10 cellular contexts compared by ENCODE assay signal in genomic region chr16:9225527-9226316, GRCh38.
DNase-seq lines count a peak whose midpoint lies in the region; ATAC-seq, FAIRE-seq and TF ChIP-seq lines count a peak whose summit lies in the region.
"Had no signal": no experiment of that assay in that cellular context is flagged by ENCODE, and none has a peak within 500 bp of the region (broad histone marks: within the 10 kb centered on the region; RNA-seq: fewer than 3 reads in every experiment).

No MANE protein-coding gene starts in this region.

- no peaks in the 10 kb centered on the region for H3K9me1 ChIP-seq in keratinocyte (ENCODE audit: control insufficient read depth, extremely low read depth, insufficient read depth, low read length)

- FAIRE-seq in keratinocyte (lab: Jason Lieb, UNC) = no peak

- ATAC-seq in GM23338 (peak; percentile 97), GM21515 (IDR thresholded peaks at IDR 0.05; ENCODE audit: unreplicated experiment) (no peak)
- no peak for ATAC-seq in activated T-helper 17 cell treated with anti-CD3 and anti-CD28 coated beads, Interleukin-2, amount 50 U/mL, for 72 hours (replicated peaks)

- no peaks in the 10 kb centered on the region; the same call in 1 of the 2 replicates for H3F3A ChIP-seq in GM23338 (replicated peaks; ENCODE audit: low read depth)

- H3K9me3 ChIP-seq in keratinocyte (ENCODE audit: control insufficient read depth, low read depth, low read length) = no peaks in the 10 kb centered on the region
- no peaks in the 10 kb centered on the region for H3K9me3 ChIP-seq in testis

- no peaks in the 10 kb centered on the region for H3K9me2 ChIP-seq in GM23338 (ENCODE audit: insufficient read depth)

- H3K36me3 ChIP-seq in GM23338 (ENCODE audit: insufficient read depth) = no peaks in the 10 kb centered on the region
- H3K36me3 ChIP-seq in keratinocyte (ENCODE audit: control insufficient read depth in 2 of 2, extremely low read depth in 1 of 2, insufficient read depth in 2 of 2, low read length in 2 of 2) = no peaks in the 10 kb centered on the region
- H3K36me3 ChIP-seq in testis (ENCODE audit: low read depth, missing control alignments) = no peaks in the 10 kb centered on the region

- no peak overlapping the region for H2AFZ ChIP-seq in GM23338
- H2AFZ ChIP-seq in keratinocyte (ENCODE audit: control insufficient read depth, low read length) = no peak overlapping the region

- H4K20me1 ChIP-seq in GM23338 (replicated peaks; ENCODE audit: insufficient read depth) (no peaks in the 10 kb centered on the region), keratinocyte (ENCODE audit: control insufficient read depth, extremely low read depth, insufficient read depth, low read length) (no peaks in the 10 kb centered on the region)

- 67 to 77% methylated on average over 5 of the region's 5 CpGs for WGBS in testis, 2 donors

- no peak for TF ChIP-seq POLR2A in testis (IDR thresholded peaks at IDR 0.05)

- H3K4me1 ChIP-seq in GM23338 (ENCODE audit: insufficient read depth) (no peaks in the 10 kb centered on the region), keratinocyte (ENCODE audit: control insufficient read depth, extremely low read depth, insufficient read depth, low read length) (no peaks in the 10 kb centered on the region), testis (no peaks in the 10 kb centered on the region)

- H3K27me3 ChIP-seq in GM23338 (ENCODE audit: insufficient read depth) (no peaks in the 10 kb centered on the region), keratinocyte (ENCODE audit: control insufficient read depth, extremely low read depth, insufficient read depth, low read length) (no peaks in the 10 kb centered on the region), testis (no peaks in the 10 kb centered on the region)

- no peaks in the 10 kb centered on the region; the same call in 2 of the 3 replicates for H3K9me3 Mint-ChIP-seq in GM23338
- H3K9me3 Mint-ChIP-seq in activated T-helper 17 cell treated with anti-CD3 and anti-CD28 coated beads, Interleukin-2, amount 50 U/mL, for 72 hours = no peaks in the 10 kb centered on the region
- no peaks in the 10 kb centered on the region for H3K9me3 Mint-ChIP-seq in activated T-cell treated with anti-CD3 and anti-CD28 coated beads, Interleukin-2, amount 50 U/mL, for 24 hours

- no peaks in the 10 kb centered on the region for H3K36me3 Mint-ChIP-seq in GM23338 (ENCODE audit: low read depth)
- no peaks in the 10 kb centered on the region for H3K36me3 Mint-ChIP-seq in activated T-helper 17 cell treated with anti-CD3 and anti-CD28 coated beads, Interleukin-2, amount 50 U/mL, for 72 hours (ENCODE audit: low read depth)
- no peaks in the 10 kb centered on the region for H3K36me3 Mint-ChIP-seq in activated T-cell treated with anti-CD3 and anti-CD28 coated beads, Interleukin-2, amount 50 U/mL, for 24 hours (ENCODE audit: low read depth)

- intact Hi-C loops in testis (cut with DNase I; ENCODE audit: low total_unique reads) = no loop called here

- H3K4me1 Mint-ChIP-seq in GM23338 = no peaks in the 10 kb centered on the region
- no peaks in the 10 kb centered on the region for H3K4me1 Mint-ChIP-seq in activated T-helper 17 cell treated with anti-CD3 and anti-CD28 coated beads, Interleukin-2, amount 50 U/mL, for 72 hours
- H3K4me1 Mint-ChIP-seq in activated T-cell treated with anti-CD3 and anti-CD28 coated beads, Interleukin-2, amount 50 U/mL, for 24 hours (ENCODE audit: low read depth) = no peaks in the 10 kb centered on the region

- H3K4me3 ChIP-seq in GM23338 (no peak overlapping the region), keratinocyte (ENCODE audit: control insufficient read depth in 2 of 3, extremely low read depth in 1 of 3, insufficient read depth in 2 of 3, low read depth in 1 of 3, low read length in 3 of 3) (no peak overlapping the region), testis (no peak overlapping the region)

- H3K4me3 Mint-ChIP-seq in GM23338 = no peak overlapping the region
- no peak overlapping the region for H3K4me3 Mint-ChIP-seq in activated T-helper 17 cell treated with anti-CD3 and anti-CD28 coated beads, Interleukin-2, amount 50 U/mL, for 72 hours
- H3K4me3 Mint-ChIP-seq in activated T-cell treated with anti-CD3 and anti-CD28 coated beads, Interleukin-2, amount 50 U/mL, for 24 hours = no peak overlapping the region

- H3K27me3 Mint-ChIP-seq in GM23338 (ENCODE audit: insufficient read depth, low read depth, poor library complexity) = peaks cover 4% of the 10 kb centered on the region
- H3K27me3 Mint-ChIP-seq in activated T-helper 17 cell treated with anti-CD3 and anti-CD28 coated beads, Interleukin-2, amount 50 U/mL, for 72 hours = peaks cover 3% of the 10 kb centered on the region
- peaks cover 2% of the 10 kb centered on the region for H3K27me3 Mint-ChIP-seq in activated T-cell treated with anti-CD3 and anti-CD28 coated beads, Interleukin-2, amount 50 U/mL, for 24 hours

- peak; percentile 70 to 84 for TF ChIP-seq CTCF in GM23338 (conservative IDR thresholded peaks at IDR 0.05; ENCODE audit: low read depth in 2 of 2)
- peak in 2 of 3 experiments; percentile 17 to 34 for TF ChIP-seq CTCF in keratinocyte (optimal IDR thresholded peaks at IDR 0.05 in 1 of 3, IDR thresholded peaks at IDR 0.05 in 1 of 3, conservative IDR thresholded peaks at IDR 0.05 in 1 of 3; ENCODE audit: extremely low read depth in 1 of 3, insufficient read depth in 2 of 3, low read length in 3 of 3)
- no peak for TF ChIP-seq CTCF in testis (IDR thresholded peaks at IDR 0.05)

- H3K9ac ChIP-seq in keratinocyte (ENCODE audit: control insufficient read depth, extremely low read depth, insufficient read depth, low read length) = no peak overlapping the region

- dilution Hi-C loops in keratinocyte (cut with MboI; ENCODE audit: extremely low pct_ligation_motif_present, low sequenced_read_pairs) = no loop called here

- no peak overlapping the region for H3K27ac Mint-ChIP-seq in GM23338
- no peak overlapping the region for H3K27ac Mint-ChIP-seq in activated T-helper 17 cell treated with anti-CD3 and anti-CD28 coated beads, Interleukin-2, amount 50 U/mL, for 72 hours
- no peak overlapping the region for H3K27ac Mint-ChIP-seq in activated T-cell treated with anti-CD3 and anti-CD28 coated beads, Interleukin-2, amount 50 U/mL, for 24 hours

- no peak overlapping the region for H3K4me2 ChIP-seq in GM23338
- no peak overlapping the region for H3K4me2 ChIP-seq in keratinocyte (ENCODE audit: control insufficient read depth, extremely low read depth, insufficient read depth, low read depth, low read length)

- H3K27ac ChIP-seq in GM23338 (ENCODE audit: low read depth) (no peak overlapping the region), keratinocyte (ENCODE audit: control insufficient read depth, insufficient read depth, low read length) (no peak overlapping the region), testis (no peak overlapping the region)

- DNase-seq in AML-193 (lab: John Stamatoyannopoulos, UW) (peak; percentile 11 to 18), GM23338 (ENCODE audit: low spot score) (peak; percentile 78), RPMI7951 (ENCODE audit: low read depth) (peak; percentile 18), keratinocyte (ENCODE audit: low read depth, low spot score) (no peak), testis (no peak)
- DNase-seq in activated T-cell treated with anti-CD3 and anti-CD28 coated beads, Interleukin-2, amount 50 U/mL, for 24 hours = no peak
- DNase-seq: activated naive CD4-positive, alpha-beta T cell; Right ventricle myocardium superior had no signal

- no peaks in the 10 kb centered on the region for H3K79me2 ChIP-seq in GM23338 (replicated peaks; ENCODE audit: insufficient read depth)
- no peaks in the 10 kb centered on the region for H3K79me2 ChIP-seq in keratinocyte (ENCODE audit: control insufficient read depth, insufficient read depth, low read length)

TF ChIP-seq in GM23338, 12 proteins besides CTCF, POLR2A, EP300 and RAD21:
- no peak for TF ChIP-seq ZNF114 (CRISPR knock-in tag; IDR thresholded peaks at IDR 0.05)
- no peak for TF ChIP-seq EZH2phosphoT487 (IDR thresholded peaks at IDR 0.05; ENCODE audit: unreplicated experiment)
TF ChIP-seq in GM23338: peak in this region for 0.

Comparison
In these comparisons a context has a peak if more than half of its experiments do, and no peak if none do; other contexts are left out.
1. DNase-seq: peak in AML-193 (2 of 2), GM23338 (single experiment) and RPMI7951 (single experiment); none in keratinocyte (single experiment), testis (single experiment) and activated T-cell treated with anti-CD3 and anti-CD28 coated beads, Interleukin-2, amount 50 U/mL, for 24 hours (single experiment).
2. CTCF ChIP-seq: peak in GM23338 (2 of 2) and keratinocyte (2 of 3); none in testis (0 of 3).